In genomic region chr11:67197606-67198005, GRCh38 we compare ENCODE assay signal across 1 cellular context.
TF ChIP-seq lines count a peak whose summit lies in the region.

No MANE protein-coding gene starts in this region.

TF ChIP-seq in H1, 55 proteins besides CTCF, POLR2A, EP300 and RAD21:
- no peak for TF ChIP-seq PHF8 (conservative IDR thresholded peaks at IDR 0.05; ENCODE audit: low read depth, low read length)
- no peak for TF ChIP-seq NRF1 (IDR thresholded peaks at IDR 0.05; ENCODE audit: low read depth, low read length)
- no peak for TF ChIP-seq GABPA (IDR thresholded peaks at IDR 0.05; ENCODE audit: borderline replicate concordance, insufficient read depth, low read length)
- TF ChIP-seq, protein P1, sequence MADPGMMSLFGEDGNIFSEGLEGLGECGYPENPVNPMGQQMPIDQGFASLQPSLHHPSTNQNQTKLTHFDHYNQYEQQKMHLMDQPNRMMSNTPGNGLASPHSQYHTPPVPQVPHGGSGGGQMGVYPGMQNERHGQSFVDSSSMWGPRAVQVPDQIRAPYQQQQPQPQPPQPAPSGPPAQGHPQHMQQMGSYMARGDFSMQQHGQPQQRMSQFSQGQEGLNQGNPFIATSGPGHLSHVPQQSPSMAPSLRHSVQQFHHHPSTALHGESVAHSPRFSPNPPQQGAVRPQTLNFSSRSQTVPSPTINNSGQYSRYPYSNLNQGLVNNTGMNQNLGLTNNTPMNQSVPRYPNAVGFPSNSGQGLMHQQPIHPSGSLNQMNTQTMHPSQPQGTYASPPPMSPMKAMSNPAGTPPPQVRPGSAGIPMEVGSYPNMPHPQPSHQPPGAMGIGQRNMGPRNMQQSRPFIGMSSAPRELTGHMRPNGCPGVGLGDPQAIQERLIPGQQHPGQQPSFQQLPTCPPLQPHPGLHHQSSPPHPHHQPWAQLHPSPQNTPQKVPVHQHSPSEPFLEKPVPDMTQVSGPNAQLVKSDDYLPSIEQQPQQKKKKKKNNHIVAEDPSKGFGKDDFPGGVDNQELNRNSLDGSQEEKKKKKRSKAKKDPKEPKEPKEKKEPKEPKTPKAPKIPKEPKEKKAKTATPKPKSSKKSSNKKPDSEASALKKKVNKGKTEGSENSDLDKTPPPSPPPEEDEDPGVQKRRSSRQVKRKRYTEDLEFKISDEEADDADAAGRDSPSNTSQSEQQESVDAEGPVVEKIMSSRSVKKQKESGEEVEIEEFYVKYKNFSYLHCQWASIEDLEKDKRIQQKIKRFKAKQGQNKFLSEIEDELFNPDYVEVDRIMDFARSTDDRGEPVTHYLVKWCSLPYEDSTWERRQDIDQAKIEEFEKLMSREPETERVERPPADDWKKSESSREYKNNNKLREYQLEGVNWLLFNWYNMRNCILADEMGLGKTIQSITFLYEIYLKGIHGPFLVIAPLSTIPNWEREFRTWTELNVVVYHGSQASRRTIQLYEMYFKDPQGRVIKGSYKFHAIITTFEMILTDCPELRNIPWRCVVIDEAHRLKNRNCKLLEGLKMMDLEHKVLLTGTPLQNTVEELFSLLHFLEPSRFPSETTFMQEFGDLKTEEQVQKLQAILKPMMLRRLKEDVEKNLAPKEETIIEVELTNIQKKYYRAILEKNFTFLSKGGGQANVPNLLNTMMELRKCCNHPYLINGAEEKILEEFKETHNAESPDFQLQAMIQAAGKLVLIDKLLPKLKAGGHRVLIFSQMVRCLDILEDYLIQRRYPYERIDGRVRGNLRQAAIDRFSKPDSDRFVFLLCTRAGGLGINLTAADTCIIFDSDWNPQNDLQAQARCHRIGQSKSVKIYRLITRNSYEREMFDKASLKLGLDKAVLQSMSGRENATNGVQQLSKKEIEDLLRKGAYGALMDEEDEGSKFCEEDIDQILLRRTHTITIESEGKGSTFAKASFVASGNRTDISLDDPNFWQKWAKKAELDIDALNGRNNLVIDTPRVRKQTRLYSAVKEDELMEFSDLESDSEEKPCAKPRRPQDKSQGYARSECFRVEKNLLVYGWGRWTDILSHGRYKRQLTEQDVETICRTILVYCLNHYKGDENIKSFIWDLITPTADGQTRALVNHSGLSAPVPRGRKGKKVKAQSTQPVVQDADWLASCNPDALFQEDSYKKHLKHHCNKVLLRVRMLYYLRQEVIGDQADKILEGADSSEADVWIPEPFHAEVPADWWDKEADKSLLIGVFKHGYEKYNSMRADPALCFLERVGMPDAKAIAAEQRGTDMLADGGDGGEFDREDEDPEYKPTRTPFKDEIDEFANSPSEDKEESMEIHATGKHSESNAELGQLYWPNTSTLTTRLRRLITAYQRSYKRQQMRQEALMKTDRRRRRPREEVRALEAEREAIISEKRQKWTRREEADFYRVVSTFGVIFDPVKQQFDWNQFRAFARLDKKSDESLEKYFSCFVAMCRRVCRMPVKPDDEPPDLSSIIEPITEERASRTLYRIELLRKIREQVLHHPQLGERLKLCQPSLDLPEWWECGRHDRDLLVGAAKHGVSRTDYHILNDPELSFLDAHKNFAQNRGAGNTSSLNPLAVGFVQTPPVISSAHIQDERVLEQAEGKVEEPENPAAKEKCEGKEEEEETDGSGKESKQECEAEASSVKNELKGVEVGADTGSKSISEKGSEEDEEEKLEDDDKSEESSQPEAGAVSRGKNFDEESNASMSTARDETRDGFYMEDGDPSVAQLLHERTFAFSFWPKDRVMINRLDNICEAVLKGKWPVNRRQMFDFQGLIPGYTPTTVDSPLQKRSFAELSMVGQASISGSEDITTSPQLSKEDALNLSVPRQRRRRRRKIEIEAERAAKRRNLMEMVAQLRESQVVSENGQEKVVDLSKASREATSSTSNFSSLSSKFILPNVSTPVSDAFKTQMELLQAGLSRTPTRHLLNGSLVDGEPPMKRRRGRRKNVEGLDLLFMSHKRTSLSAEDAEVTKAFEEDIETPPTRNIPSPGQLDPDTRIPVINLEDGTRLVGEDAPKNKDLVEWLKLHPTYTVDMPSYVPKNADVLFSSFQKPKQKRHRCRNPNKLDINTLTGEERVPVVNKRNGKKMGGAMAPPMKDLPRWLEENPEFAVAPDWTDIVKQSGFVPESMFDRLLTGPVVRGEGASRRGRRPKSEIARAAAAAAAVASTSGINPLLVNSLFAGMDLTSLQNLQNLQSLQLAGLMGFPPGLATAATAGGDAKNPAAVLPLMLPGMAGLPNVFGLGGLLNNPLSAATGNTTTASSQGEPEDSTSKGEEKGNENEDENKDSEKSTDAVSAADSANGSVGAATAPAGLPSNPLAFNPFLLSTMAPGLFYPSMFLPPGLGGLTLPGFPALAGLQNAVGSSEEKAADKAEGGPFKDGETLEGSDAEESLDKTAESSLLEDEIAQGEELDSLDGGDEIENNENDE (IDR thresholded peaks at IDR 0.05; ENCODE audit: insufficient replicate concordance, low read length), result no peak
- TF ChIP-seq, protein P2, sequence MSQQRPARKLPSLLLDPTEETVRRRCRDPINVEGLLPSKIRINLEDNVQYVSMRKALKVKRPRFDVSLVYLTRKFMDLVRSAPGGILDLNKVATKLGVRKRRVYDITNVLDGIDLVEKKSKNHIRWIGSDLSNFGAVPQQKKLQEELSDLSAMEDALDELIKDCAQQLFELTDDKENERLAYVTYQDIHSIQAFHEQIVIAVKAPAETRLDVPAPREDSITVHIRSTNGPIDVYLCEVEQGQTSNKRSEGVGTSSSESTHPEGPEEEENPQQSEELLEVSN (IDR thresholded peaks at IDR 0.05), result no peak
- no peak for TF ChIP-seq GTF2F1 (IDR thresholded peaks at IDR 0.05; ENCODE audit: borderline replicate concordance, low read depth, low read length)
- no peak for TF ChIP-seq TBP (IDR thresholded peaks at IDR 0.05; ENCODE audit: low read depth, low read length)
- TF ChIP-seq BACH1 (IDR thresholded peaks at IDR 0.05; ENCODE audit: low read length), result no peak
- no peak for TF ChIP-seq SIN3A (conservative IDR thresholded peaks at IDR 0.05 in 1 of 2, IDR thresholded peaks at IDR 0.05 in 1 of 2; ENCODE audit: low read depth in 1 of 2, low read length in 2 of 2)
- TF ChIP-seq FOSL1 (IDR thresholded peaks at IDR 0.05; ENCODE audit: insufficient read depth, low read depth, low read length), result no peak
- no peak for TF ChIP-seq CEBPB (IDR thresholded peaks at IDR 0.05; ENCODE audit: low read depth, low read length)
- TF ChIP-seq ASH2L (IDR thresholded peaks at IDR 0.05; ENCODE audit: low read length), result no peak
- TF ChIP-seq SP1 (IDR thresholded peaks at IDR 0.05; ENCODE audit: low read depth, low read length), result no peak
- TF ChIP-seq HDAC2 (IDR thresholded peaks at IDR 0.05; ENCODE audit: borderline replicate concordance in 1 of 2, low read depth in 2 of 2, low read length in 2 of 2), result no peak
